ENCODE assay signal across 22 cellular contexts in genomic region chr4:8148785-8149435, GRCh38.
"Had no signal": no experiment of that assay in that cellular context is flagged by ENCODE, and none has a peak within 500 bp of the region (broad histone marks: within the 10 kb centered on the region; RNA-seq: fewer than 3 reads in every experiment).

No MANE protein-coding gene starts in this region.

- ATAC-seq: activated CD8-positive, alpha-beta memory T cell treated with anti-CD3 and anti-CD28 coated beads, Interleukin-2, amount 10 ng/mL, durations not matched to agents 7 days and 5 days; activated CD8-positive, alpha-beta T cell treated with anti-CD3 and anti-CD28 coated beads, Interleukin-2, amount 10 ng/mL, durations not matched to agents 7 days and 5 days; activated naive CD4-positive, alpha-beta T cell treated with anti-CD3 and anti-CD28 coated beads, Interleukin-2, amount 50 U/mL, for 72 hours; activated T-cell treated with anti-CD3 and anti-CD28 coated beads, Interleukin-2, amount 50 U/mL, for 72 hours; sciatic nerve had no signal

- H3K36me3 ChIP-seq: breast epithelium, left ventricle myocardium inferior, neutrophil had no signal

- H3K4me1 ChIP-seq: breast epithelium had no signal

- H3K36me3 Mint-ChIP-seq: activated CD8-positive, alpha-beta memory T cell treated with anti-CD3 and anti-CD28 coated beads, Interleukin-2, amount 10 ng/mL, durations not matched to agents 7 days and 5 days; activated naive CD4-positive, alpha-beta T cell treated with anti-CD3 and anti-CD28 coated beads, Interleukin-2, amount 50 U/mL, for 72 hours had no signal

- H3K9me3 ChIP-seq: breast epithelium, esophagus squamous epithelium, left ventricle myocardium inferior, neutrophil, tibial nerve had no signal

- H3K4me3 ChIP-seq: breast epithelium, esophagus squamous epithelium, left ventricle myocardium inferior, tibial nerve had no signal

- DNase-seq: activated B cell treated with CpG ODN at 0.5 μM for 24 hours; activated CD8-positive, alpha-beta memory T cell treated with anti-CD3 and anti-CD28 coated beads, Interleukin-2, amount 10 ng/mL, durations not matched to agents 7 days and 5 days; activated CD8-positive, alpha-beta T cell treated with anti-CD3 and anti-CD28 coated beads, Interleukin-2, amount 10 ng/mL, durations not matched to agents 7 days and 5 days; activated naive CD4-positive, alpha-beta T cell; activated T-cell treated with anti-CD3 and anti-CD28 coated beads, Interleukin-2, amount 50 U/mL, for 72 hours; dermis blood vessel endothelial cell; effector CD4-positive, alpha-beta T cell; esophagus squamous epithelium; foreskin melanocyte; left ventricle myocardium inferior; small intestine; stimulated activated CD4-positive, alpha-beta T cell treated with anti-CD3 and anti-CD28 coated beads, Interleukin-4, amount 100 ng/mL, for 4 hours; stimulated activated CD8-positive, alpha-beta memory T cell treated with anti-CD3 and anti-CD28 coated beads, Interleukin-4, amount 100 ng/mL, for 48 hours; stimulated activated naive CD4-positive, alpha-beta T cell treated with Interleukin-2 at 50 U/mL for 16 hours; T-helper 2 cell had no signal

- H3K4me1 Mint-ChIP-seq: activated B cell treated with CpG ODN at 0.5 μM for 24 hours; activated CD8-positive, alpha-beta memory T cell treated with anti-CD3 and anti-CD28 coated beads, Interleukin-2, amount 10 ng/mL, durations not matched to agents 7 days and 5 days had no signal

- H3K27ac Mint-ChIP-seq: activated B cell treated with CpG ODN at 0.5 μM for 24 hours; activated CD8-positive, alpha-beta memory T cell treated with anti-CD3 and anti-CD28 coated beads, Interleukin-2, amount 10 ng/mL, durations not matched to agents 7 days and 5 days; activated CD8-positive, alpha-beta T cell treated with anti-CD3 and anti-CD28 coated beads, Interleukin-2, amount 10 ng/mL, durations not matched to agents 7 days and 5 days; activated naive CD4-positive, alpha-beta T cell treated with anti-CD3 and anti-CD28 coated beads, Interleukin-2, amount 50 U/mL, for 72 hours; activated T-cell treated with anti-CD3 and anti-CD28 coated beads, Interleukin-2, amount 50 U/mL, for 72 hours had no signal

- H3K4me3 Mint-ChIP-seq: activated B cell treated with CpG ODN at 0.5 μM for 24 hours; activated CD8-positive, alpha-beta memory T cell treated with anti-CD3 and anti-CD28 coated beads, Interleukin-2, amount 10 ng/mL, durations not matched to agents 7 days and 5 days; activated CD8-positive, alpha-beta T cell treated with anti-CD3 and anti-CD28 coated beads, Interleukin-2, amount 10 ng/mL, durations not matched to agents 7 days and 5 days; activated T-cell treated with anti-CD3 and anti-CD28 coated beads, Interleukin-2, amount 50 U/mL, for 72 hours; nephron had no signal

- H3K27ac ChIP-seq: breast epithelium, epithelial cell of prostate, esophagus squamous epithelium, left ventricle myocardium inferior, neutrophil, tibial nerve had no signal

- H3K9me3 Mint-ChIP-seq: activated B cell treated with CpG ODN at 0.5 μM for 24 hours; activated naive CD4-positive, alpha-beta T cell treated with anti-CD3 and anti-CD28 coated beads, Interleukin-2, amount 50 U/mL, for 72 hours; activated T-cell treated with anti-CD3 and anti-CD28 coated beads, Interleukin-2, amount 50 U/mL, for 72 hours; nephron had no signal
